Comparison of ENCODE assay signal across 1 cellular context in the genomic region with DNA sequence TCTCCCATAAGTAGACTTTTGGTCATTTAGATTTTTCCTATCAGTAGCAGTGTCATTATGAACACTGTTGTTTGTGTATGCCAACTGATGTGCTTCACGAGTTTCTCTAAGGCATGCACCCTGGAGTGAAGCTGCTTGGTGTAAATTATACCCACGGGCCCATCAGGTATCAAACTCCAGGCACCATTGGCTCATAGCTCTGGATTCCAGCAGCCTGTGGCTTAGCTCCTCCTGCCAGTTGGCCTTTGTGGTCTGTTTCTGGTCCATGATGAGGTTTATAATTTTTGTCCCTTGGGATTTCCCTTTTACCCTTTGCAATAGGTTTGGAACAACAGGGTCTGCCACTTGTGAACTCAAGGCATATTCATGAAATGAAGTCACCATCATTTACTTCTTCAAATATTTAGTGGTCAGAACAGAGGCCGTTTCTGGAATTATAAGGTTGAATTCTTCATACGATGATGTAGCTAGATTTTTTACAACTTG.
A peak's percentile ranks its signal among the peaks of the same experiment; 100 is the strongest.
TF ChIP-seq lines count a peak whose summit lies in the region.

No MANE protein-coding gene starts in this region.

TF ChIP-seq in HEK293, 187 proteins besides CTCF, POLR2A, EP300 and RAD21 (continued from another document and continues in another):
- TF ChIP-seq OSR2 (tag by site-specific recombination; IDR thresholded peaks at IDR 0.05): peak; percentile 96
- TF ChIP-seq ZNF433 (tag by site-specific recombination; IDR thresholded peaks at IDR 0.05; ENCODE audit: low read depth): no peak
- TF ChIP-seq ZNF404 (tag by site-specific recombination; IDR thresholded peaks at IDR 0.05): no peak
- no peak for TF ChIP-seq ZNF23 (tag by site-specific recombination; IDR thresholded peaks at IDR 0.05; ENCODE audit: borderline replicate concordance)
- TF ChIP-seq ZNF366 (tag by site-specific recombination; conservative IDR thresholded peaks at IDR 0.05): peak; percentile 85
- no peak for TF ChIP-seq ZNF184 (tag by site-specific recombination; IDR thresholded peaks at IDR 0.05)
- TF ChIP-seq ZNF830 (tag by site-specific recombination; IDR thresholded peaks at IDR 0.05; ENCODE audit: low read depth): no peak
- no peak for TF ChIP-seq ZNF223 (tag by site-specific recombination; IDR thresholded peaks at IDR 0.05)
- TF ChIP-seq ZNF121 (tag by site-specific recombination; IDR thresholded peaks at IDR 0.05): no peak
- TF ChIP-seq, protein P1, sequence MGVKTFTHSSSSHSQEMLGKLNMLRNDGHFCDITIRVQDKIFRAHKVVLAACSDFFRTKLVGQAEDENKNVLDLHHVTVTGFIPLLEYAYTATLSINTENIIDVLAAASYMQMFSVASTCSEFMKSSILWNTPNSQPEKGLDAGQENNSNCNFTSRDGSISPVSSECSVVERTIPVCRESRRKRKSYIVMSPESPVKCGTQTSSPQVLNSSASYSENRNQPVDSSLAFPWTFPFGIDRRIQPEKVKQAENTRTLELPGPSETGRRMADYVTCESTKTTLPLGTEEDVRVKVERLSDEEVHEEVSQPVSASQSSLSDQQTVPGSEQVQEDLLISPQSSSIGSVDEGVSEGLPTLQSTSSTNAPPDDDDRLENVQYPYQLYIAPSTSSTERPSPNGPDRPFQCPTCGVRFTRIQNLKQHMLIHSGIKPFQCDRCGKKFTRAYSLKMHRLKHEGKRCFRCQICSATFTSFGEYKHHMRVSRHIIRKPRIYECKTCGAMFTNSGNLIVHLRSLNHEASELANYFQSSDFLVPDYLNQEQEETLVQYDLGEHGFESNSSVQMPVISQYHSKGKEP (tag by site-specific recombination; IDR thresholded peaks at IDR 0.05): 0 out of 2 replicates have a peak, but pooled peaks have one; percentile 29
- no peak for TF ChIP-seq KLF1 (tag by site-specific recombination; IDR thresholded peaks at IDR 0.05)
- TF ChIP-seq ZNF747 (tag by site-specific recombination; IDR thresholded peaks at IDR 0.05): no peak
- peak; percentile 74; the same call in 1 of the 2 replicates for TF ChIP-seq SCRT1 (tag by site-specific recombination; IDR thresholded peaks at IDR 0.05; ENCODE audit: borderline replicate concordance)
- TF ChIP-seq, protein P2, sequence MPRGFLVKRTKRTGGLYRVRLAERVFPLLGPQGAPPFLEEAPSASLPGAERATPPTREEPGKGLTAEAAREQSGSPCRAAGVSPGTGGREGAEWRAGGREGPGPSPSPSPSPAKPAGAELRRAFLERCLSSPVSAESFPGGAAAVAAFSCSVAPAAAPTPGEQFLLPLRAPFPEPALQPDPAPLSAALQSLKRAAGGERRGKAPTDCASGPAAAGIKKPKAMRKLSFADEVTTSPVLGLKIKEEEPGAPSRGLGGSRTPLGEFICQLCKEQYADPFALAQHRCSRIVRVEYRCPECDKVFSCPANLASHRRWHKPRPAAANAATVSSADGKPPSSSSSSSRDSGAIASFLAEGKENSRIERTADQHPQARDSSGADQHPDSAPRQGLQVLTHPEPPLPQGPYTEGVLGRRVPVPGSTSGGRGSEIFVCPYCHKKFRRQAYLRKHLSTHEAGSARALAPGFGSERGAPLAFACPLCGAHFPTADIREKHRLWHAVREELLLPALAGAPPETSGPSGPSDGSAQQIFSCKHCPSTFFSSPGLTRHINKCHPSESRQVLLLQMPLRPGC (tag by site-specific recombination; IDR thresholded peaks at IDR 0.05): no peak
- TF ChIP-seq ZNF768 (tag by site-specific recombination; IDR thresholded peaks at IDR 0.05): no peak
- TF ChIP-seq GLI4 (tag by site-specific recombination; IDR thresholded peaks at IDR 0.05): no peak
- TF ChIP-seq ZNF48 (tag by site-specific recombination; IDR thresholded peaks at IDR 0.05): no peak
- no peak for TF ChIP-seq ZSCAN16 (tag by site-specific recombination; IDR thresholded peaks at IDR 0.05)
- TF ChIP-seq ZNF132 (tag by site-specific recombination; IDR thresholded peaks at IDR 0.05; ENCODE audit: borderline replicate concordance): no peak
- peak; percentile 85 for TF ChIP-seq KLF10 (tag by site-specific recombination; IDR thresholded peaks at IDR 0.05)
- TF ChIP-seq RBAK (tag by site-specific recombination; IDR thresholded peaks at IDR 0.05): no peak
- TF ChIP-seq ZNF707 (tag by site-specific recombination; IDR thresholded peaks at IDR 0.05): no peak
- TF ChIP-seq KLF8 (tag by site-specific recombination; IDR thresholded peaks at IDR 0.05): peak; percentile 56
- TF ChIP-seq, protein P3, sequence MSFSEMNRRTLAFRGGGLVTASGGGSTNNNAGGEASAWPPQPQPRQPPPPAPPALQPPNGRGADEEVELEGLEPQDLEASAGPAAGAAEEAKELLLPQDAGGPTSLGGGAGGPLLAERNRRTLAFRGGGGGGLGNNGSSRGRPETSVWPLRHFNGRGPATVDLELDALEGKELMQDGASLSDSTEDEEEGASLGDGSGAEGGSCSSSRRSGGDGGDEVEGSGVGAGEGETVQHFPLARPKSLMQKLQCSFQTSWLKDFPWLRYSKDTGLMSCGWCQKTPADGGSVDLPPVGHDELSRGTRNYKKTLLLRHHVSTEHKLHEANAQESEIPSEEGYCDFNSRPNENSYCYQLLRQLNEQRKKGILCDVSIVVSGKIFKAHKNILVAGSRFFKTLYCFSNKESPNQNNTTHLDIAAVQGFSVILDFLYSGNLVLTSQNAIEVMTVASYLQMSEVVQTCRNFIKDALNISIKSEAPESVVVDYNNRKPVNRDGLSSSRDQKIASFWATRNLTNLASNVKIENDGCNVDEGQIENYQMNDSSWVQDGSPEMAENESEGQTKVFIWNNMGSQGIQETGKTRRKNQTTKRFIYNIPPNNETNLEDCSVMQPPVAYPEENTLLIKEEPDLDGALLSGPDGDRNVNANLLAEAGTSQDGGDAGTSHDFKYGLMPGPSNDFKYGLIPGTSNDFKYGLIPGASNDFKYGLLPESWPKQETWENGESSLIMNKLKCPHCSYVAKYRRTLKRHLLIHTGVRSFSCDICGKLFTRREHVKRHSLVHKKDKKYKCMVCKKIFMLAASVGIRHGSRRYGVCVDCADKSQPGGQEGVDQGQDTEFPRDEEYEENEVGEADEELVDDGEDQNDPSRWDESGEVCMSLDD (tag by site-specific recombination; IDR thresholded peaks at IDR 0.05): no peak
- no peak for TF ChIP-seq ZNF555 (tag by site-specific recombination; conservative IDR thresholded peaks at IDR 0.05)
- TF ChIP-seq, protein P4, sequence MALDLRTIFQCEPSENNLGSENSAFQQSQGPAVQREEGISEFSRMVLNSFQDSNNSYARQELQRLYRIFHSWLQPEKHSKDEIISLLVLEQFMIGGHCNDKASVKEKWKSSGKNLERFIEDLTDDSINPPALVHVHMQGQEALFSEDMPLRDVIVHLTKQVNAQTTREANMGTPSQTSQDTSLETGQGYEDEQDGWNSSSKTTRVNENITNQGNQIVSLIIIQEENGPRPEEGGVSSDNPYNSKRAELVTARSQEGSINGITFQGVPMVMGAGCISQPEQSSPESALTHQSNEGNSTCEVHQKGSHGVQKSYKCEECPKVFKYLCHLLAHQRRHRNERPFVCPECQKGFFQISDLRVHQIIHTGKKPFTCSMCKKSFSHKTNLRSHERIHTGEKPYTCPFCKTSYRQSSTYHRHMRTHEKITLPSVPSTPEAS (tag by site-specific recombination; IDR thresholded peaks at IDR 0.05): no peak
- no peak for TF ChIP-seq OVOL3 (tag by site-specific recombination; IDR thresholded peaks at IDR 0.05)
- TF ChIP-seq GFI1B (tag by site-specific recombination; IDR thresholded peaks at IDR 0.05): no peak
- no peak for TF ChIP-seq MEIS1 (CRISPR knock-in tag; IDR thresholded peaks at IDR 0.05; ENCODE audit: borderline replicate concordance)
- TF ChIP-seq, protein P5, sequence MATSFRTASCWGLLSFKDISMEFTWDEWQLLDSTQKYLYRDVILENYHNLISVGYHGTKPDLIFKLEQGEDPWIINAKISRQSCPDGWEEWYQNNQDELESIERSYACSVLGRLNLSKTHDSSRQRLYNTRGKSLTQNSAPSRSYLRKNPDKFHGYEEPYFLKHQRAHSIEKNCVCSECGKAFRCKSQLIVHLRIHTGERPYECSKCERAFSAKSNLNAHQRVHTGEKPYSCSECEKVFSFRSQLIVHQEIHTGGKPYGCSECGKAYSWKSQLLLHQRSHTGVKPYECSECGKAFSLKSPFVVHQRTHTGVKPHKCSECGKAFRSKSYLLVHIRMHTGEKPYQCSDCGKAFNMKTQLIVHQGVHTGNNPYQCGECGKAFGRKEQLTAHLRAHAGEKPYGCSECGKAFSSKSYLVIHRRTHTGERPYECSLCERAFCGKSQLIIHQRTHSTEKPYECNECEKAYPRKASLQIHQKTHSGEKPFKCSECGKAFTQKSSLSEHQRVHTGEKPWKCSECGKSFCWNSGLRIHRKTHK (tag by site-specific recombination; IDR thresholded peaks at IDR 0.05): no peak
- TF ChIP-seq, protein P6, sequence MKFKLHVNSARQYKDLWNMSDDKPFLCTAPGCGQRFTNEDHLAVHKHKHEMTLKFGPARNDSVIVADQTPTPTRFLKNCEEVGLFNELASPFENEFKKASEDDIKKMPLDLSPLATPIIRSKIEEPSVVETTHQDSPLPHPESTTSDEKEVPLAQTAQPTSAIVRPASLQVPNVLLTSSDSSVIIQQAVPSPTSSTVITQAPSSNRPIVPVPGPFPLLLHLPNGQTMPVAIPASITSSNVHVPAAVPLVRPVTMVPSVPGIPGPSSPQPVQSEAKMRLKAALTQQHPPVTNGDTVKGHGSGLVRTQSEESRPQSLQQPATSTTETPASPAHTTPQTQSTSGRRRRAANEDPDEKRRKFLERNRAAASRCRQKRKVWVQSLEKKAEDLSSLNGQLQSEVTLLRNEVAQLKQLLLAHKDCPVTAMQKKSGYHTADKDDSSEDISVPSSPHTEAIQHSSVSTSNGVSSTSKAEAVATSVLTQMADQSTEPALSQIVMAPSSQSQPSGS (tag by site-specific recombination; IDR thresholded peaks at IDR 0.05; ENCODE audit: low read depth): peak; percentile 60; the same call in 1 of the 2 replicates
- TF ChIP-seq, protein P7, sequence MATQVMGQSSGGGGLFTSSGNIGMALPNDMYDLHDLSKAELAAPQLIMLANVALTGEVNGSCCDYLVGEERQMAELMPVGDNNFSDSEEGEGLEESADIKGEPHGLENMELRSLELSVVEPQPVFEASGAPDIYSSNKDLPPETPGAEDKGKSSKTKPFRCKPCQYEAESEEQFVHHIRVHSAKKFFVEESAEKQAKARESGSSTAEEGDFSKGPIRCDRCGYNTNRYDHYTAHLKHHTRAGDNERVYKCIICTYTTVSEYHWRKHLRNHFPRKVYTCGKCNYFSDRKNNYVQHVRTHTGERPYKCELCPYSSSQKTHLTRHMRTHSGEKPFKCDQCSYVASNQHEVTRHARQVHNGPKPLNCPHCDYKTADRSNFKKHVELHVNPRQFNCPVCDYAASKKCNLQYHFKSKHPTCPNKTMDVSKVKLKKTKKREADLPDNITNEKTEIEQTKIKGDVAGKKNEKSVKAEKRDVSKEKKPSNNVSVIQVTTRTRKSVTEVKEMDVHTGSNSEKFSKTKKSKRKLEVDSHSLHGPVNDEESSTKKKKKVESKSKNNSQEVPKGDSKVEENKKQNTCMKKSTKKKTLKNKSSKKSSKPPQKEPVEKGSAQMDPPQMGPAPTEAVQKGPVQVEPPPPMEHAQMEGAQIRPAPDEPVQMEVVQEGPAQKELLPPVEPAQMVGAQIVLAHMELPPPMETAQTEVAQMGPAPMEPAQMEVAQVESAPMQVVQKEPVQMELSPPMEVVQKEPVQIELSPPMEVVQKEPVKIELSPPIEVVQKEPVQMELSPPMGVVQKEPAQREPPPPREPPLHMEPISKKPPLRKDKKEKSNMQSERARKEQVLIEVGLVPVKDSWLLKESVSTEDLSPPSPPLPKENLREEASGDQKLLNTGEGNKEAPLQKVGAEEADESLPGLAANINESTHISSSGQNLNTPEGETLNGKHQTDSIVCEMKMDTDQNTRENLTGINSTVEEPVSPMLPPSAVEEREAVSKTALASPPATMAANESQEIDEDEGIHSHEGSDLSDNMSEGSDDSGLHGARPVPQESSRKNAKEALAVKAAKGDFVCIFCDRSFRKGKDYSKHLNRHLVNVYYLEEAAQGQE (tag by site-specific recombination; IDR thresholded peaks at IDR 0.05): no peak
- no peak for TF ChIP-seq ZNF514 (tag by site-specific recombination; IDR thresholded peaks at IDR 0.05)
- TF ChIP-seq ZNF214 (tag by site-specific recombination; IDR thresholded peaks at IDR 0.05; ENCODE audit: borderline replicate concordance): no peak
- no peak; the same call in 1 of the 2 replicates for TF ChIP-seq ZNF10 (tag by site-specific recombination; IDR thresholded peaks at IDR 0.05)
- no peak for TF ChIP-seq ZNF623 (tag by site-specific recombination; IDR thresholded peaks at IDR 0.05)
- no peak for TF ChIP-seq ZNF37A (tag by site-specific recombination; IDR thresholded peaks at IDR 0.05)
- no peak for TF ChIP-seq HOXD13 (CRISPR knock-in tag; IDR thresholded peaks at IDR 0.05; ENCODE audit: borderline replicate concordance)
- TF ChIP-seq ZNF629 (tag by site-specific recombination; IDR thresholded peaks at IDR 0.05): peak; percentile 91
- TF ChIP-seq YY1 (tag by site-specific recombination; IDR thresholded peaks at IDR 0.05): no peak
- TF ChIP-seq ZSCAN30 (tag by site-specific recombination; IDR thresholded peaks at IDR 0.05): no peak
- no peak for TF ChIP-seq ZNF239 (tag by site-specific recombination; IDR thresholded peaks at IDR 0.05)
